In the genomic region with DNA sequence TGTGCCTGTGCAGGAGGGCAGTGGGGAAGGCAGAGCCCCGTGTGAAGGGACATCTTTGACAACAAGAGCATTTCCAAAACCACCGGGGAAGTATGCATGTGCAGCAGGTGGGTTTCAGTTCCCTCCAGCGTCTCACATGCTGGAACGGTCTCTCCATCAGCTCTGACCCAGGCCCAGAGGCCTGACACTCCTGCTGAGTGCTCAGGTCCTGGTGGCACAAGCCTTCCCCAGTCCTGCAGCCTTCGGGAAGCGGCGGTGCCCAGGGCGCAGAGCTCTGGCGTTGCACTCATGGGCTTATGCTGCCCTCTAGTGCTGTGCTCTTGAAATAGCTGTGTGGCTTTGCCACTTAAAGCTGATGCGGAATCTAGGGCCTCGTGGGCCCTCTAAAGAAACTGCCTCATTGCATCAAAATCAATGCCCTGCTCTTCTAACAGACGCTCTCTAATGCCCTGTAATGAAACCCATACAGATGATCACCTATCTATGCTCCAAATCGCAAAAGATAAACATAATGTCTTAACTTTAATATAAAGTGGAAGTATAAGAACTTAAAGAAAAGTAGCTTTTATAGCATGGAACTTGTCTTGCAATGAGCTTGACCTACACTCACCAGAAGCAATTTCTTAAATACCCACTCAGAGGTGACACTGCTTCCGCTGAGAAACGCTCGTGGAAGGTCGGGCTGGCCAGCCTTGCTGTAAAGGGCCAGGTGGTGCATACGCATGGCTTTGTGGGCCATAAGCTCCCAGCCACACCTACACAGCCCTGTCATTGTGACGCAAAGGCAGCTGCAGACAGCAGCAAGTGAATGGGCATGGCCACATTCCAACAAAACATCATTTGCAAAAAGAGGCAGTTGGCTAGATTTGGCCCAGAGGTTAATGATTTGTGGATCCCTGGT, we compare ENCODE assay signal across 8 cellular contexts. TPM values are rescaled to one million over a fixed set of nuclear protein-coding genes. Genes with fewer than 3 reads are reported as not detected.
DNase-seq lines count a peak whose midpoint lies in the region; ATAC-seq, FAIRE-seq and TF ChIP-seq lines count a peak whose summit lies in the region.

No MANE protein-coding gene starts in this region.

- H3K9me3 ChIP-seq in OCI-LY3 (ENCODE audit: insufficient read depth, low read length): no peaks in the 10 kb centered on the region
- no peaks in the 10 kb centered on the region for H3K9me3 ChIP-seq in upper lobe of right lung

- peak; percentile 58 for ATAC-seq in GM21360 (IDR thresholded peaks at IDR 0.05; ENCODE audit: unreplicated experiment)
- peak; percentile 61 for ATAC-seq in HG03571 (IDR thresholded peaks at IDR 0.05; ENCODE audit: unreplicated experiment)
- ATAC-seq in upper lobe of right lung: peak; percentile 94

- H3K4me2 ChIP-seq in OCI-LY3 (ENCODE audit: low read length): peak overlapping the region; percentile 71

- H3K27ac ChIP-seq in OCI-LY3 (ENCODE audit: low read length) (peak overlapping the region; percentile 21; the same call in 1 of the 2 replicates), upper lobe of right lung (no peak overlapping the region)

- no peaks in the 10 kb centered on the region for H3K36me3 ChIP-seq in OCI-LY3 (replicated peaks; ENCODE audit: low read depth, low read length)
- no peaks in the 10 kb centered on the region for H3K36me3 ChIP-seq in upper lobe of right lung

- H2AFZ ChIP-seq in OCI-LY3 (ENCODE audit: low read depth, low read length): no peak overlapping the region; the same call in 1 of the 2 replicates

- peak overlapping the region; percentile 43; the same call in 1 of the 2 replicates for H3K4me3 ChIP-seq in OCI-LY3 (ENCODE audit: low read length)
- no peak overlapping the region for H3K4me3 ChIP-seq in foreskin fibroblast (ENCODE audit: low read depth in 1 of 2, low read length in 2 of 2)
- H3K4me3 ChIP-seq in upper lobe of right lung: no peak overlapping the region

- peak; percentile 45 for DNase-seq in D721Med (ENCODE audit: insufficient read length, low spot score)
- DNase-seq in activated T-helper 1 cell treated with Interleukin-2 at 50 U/mL for 16 hours (ENCODE audit: low read depth): peak; percentile 15
- peak; percentile 35 to 59 for DNase-seq in foreskin fibroblast
- DNase-seq in non-pigmented ciliary epithelial cell (ENCODE audit: low read depth): peak; percentile 15
- peak; percentile 79 for DNase-seq in upper lobe of right lung

- H3K4me1 ChIP-seq in OCI-LY3 (ENCODE audit: low read length): peaks cover 35% of the 10 kb centered on the region
- H3K4me1 ChIP-seq in upper lobe of right lung: peaks cover 3% of the 10 kb centered on the region

- no peak for FAIRE-seq in D721Med (lab: Jason Lieb, UNC)

- no peaks in the 10 kb centered on the region for H4K20me1 ChIP-seq in OCI-LY3 (ENCODE audit: insufficient read depth, low read length)

- H3K27me3 ChIP-seq in OCI-LY3 (ENCODE audit: low read depth, low read length) (no peaks in the 10 kb centered on the region), upper lobe of right lung (no peaks in the 10 kb centered on the region)

- intact Hi-C loops in upper lobe of right lung (cut with DNase I): no loop called here

- peak overlapping the region; percentile 19; the same call in 1 of the 2 replicates for H3K9ac ChIP-seq in OCI-LY3 (ENCODE audit: low read length)

- TF ChIP-seq CTCF in D721Med (IDR thresholded peaks at IDR 0.05; ENCODE audit: insufficient read depth, missing control alignments) (peak; percentile 95), OCI-LY3 (IDR thresholded peaks at IDR 0.05; ENCODE audit: low read depth, low read length) (peak; percentile 56), foreskin fibroblast (IDR thresholded peaks at IDR 0.05; ENCODE audit: low read depth, low read length) (peak; percentile 75), upper lobe of right lung (IDR thresholded peaks at IDR 0.05) (peak; percentile 83)

- H3K79me2 ChIP-seq in OCI-LY3 (ENCODE audit: low read length): no peaks in the 10 kb centered on the region

RNA-seq across cellular contexts. Expression of a gene that starts 38.6 kb away (rescaled TPM):
- total RNA-seq in upper lobe of right lung: not detected

RNA-seq across cellular contexts. Expression of a gene that starts 52.8 kb away (rescaled TPM):
- 70.6 TPM for total RNA-seq in upper lobe of right lung

Comparison
In these comparisons a context has a peak if more than half of its experiments do, and no peak if none do; other contexts are left out.
1. DNase-seq: peak in every context shown above with its lines; median percentile 79 in upper lobe of right lung; 47 in foreskin fibroblast; 45 in D721Med; 15 in activated T-helper 1 cell treated with Interleukin-2 at 50 U/mL for 16 hours; 15 in non-pigmented ciliary epithelial cell.